ENCODE assay signal across 1 cellular context in the genomic region with DNA sequence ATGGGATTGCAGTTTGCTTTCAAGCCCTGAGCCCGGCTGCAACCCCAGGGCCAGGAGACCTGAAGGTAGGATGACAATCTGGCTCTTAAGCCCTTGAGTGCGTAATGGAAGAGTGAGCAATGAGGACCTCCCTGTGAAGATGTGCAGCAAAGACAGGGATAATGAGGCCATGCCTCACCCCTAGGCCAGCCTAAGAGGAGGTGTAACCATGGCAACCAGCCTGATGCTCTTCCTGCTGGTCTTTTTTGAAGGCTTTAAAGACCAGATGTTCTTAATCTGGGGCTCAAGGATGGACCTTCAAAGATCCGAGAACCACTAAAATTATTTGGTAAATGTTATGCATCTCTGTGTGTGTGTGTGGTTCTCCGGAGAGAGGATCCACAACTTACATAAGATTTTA.
TF ChIP-seq lines count a peak whose summit lies in the region.

No MANE protein-coding gene starts in this region.

TF ChIP-seq in SK-N-SH treated with all-trans-retinoic acid at 6 μM for 48 hours, 23 proteins besides CTCF, POLR2A, EP300 and RAD21 (continued from another document):
- TF ChIP-seq, protein P1, sequence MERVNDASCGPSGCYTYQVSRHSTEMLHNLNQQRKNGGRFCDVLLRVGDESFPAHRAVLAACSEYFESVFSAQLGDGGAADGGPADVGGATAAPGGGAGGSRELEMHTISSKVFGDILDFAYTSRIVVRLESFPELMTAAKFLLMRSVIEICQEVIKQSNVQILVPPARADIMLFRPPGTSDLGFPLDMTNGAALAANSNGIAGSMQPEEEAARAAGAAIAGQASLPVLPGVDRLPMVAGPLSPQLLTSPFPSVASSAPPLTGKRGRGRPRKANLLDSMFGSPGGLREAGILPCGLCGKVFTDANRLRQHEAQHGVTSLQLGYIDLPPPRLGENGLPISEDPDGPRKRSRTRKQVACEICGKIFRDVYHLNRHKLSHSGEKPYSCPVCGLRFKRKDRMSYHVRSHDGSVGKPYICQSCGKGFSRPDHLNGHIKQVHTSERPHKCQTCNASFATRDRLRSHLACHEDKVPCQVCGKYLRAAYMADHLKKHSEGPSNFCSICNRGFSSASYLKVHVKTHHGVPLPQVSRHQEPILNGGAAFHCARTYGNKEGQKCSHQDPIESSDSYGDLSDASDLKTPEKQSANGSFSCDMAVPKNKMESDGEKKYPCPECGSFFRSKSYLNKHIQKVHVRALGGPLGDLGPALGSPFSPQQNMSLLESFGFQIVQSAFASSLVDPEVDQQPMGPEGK (CRISPR knock-in tag; IDR thresholded peaks at IDR 0.05; ENCODE audit: borderline replicate concordance) = no peak
- TF ChIP-seq, protein P2, sequence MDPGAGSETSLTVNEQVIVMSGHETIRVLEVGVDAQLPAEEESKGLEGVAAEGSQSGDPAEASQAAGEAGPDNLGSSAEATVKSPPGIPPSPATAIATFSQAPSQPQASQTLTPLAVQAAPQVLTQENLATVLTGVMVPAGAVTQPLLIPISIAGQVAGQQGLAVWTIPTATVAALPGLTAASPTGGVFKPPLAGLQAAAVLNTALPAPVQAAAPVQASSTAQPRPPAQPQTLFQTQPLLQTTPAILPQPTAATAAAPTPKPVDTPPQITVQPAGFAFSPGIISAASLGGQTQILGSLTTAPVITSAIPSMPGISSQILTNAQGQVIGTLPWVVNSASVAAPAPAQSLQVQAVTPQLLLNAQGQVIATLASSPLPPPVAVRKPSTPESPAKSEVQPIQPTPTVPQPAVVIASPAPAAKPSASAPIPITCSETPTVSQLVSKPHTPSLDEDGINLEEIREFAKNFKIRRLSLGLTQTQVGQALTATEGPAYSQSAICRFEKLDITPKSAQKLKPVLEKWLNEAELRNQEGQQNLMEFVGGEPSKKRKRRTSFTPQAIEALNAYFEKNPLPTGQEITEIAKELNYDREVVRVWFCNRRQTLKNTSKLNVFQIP (CRISPR knock-in tag; IDR thresholded peaks at IDR 0.05; ENCODE audit: borderline replicate concordance, low read depth) = no peak
- TF ChIP-seq CSDC2 (CRISPR knock-in tag; IDR thresholded peaks at IDR 0.05) (no peak), RARB (CRISPR knock-in tag; IDR thresholded peaks at IDR 0.05) (no peak), ISL1 (CRISPR knock-in tag; IDR thresholded peaks at IDR 0.05) (no peak), ESRRG (CRISPR knock-in tag; IDR thresholded peaks at IDR 0.05) (no peak), ZC3H10 (CRISPR knock-in tag; IDR thresholded peaks at IDR 0.05) (no peak)
